In genomic region chr6:139374357-139375238, GRCh38 we compare ENCODE assay signal across 8 cellular contexts. TPM values are rescaled to one million over a fixed set of nuclear protein-coding genes. Genes with fewer than 3 reads are reported as not detected.
DNase-seq lines count a peak whose midpoint lies in the region; ATAC-seq and TF ChIP-seq lines count a peak whose summit lies in the region.

TSS of gene CITED2 (minus strand) at chr6:139374648. CDS start at chr6:139373944, 704 bp downstream.

- ATAC-seq in GM19023 (IDR thresholded peaks at IDR 0.05; ENCODE audit: unreplicated experiment) (peak; percentile 54), HG03280 (IDR thresholded peaks at IDR 0.05; ENCODE audit: unreplicated experiment) (peak; percentile 63)

- H3K27me3 ChIP-seq in kidney epithelial cell (ENCODE audit: control insufficient read depth, insufficient read depth, low read length), result no peaks in the 10 kb centered on the region

- peak; percentile 94 for DNase-seq in AG09309 (ENCODE audit: low read depth)
- DNase-seq in NCI-H446 treated with DMSO at 0.1 percent for 48 hours (lab: John Stamatoyannopoulos, UW), result peak; percentile 93
- DNase-seq in activated CD4-positive, CD25-positive, alpha-beta regulatory T cell treated with anti-CD3 and anti-CD28 coated beads, Interleukin-2, amount 50 U/mL, for 72 hours, result peak; percentile 89
- peak; percentile 52 to 85 for DNase-seq in cerebellar nuclear complex (lab: John Stamatoyannopoulos, UW)
- no peak for DNase-seq in kidney epithelial cell (ENCODE audit: low read depth)
- peak; percentile 89 for DNase-seq in stimulated activated CD4-positive, alpha-beta T cell treated with anti-CD3 and anti-CD28 coated beads, Interleukin-15, amount 100 ng/mL, for 24 hours

- H3K4me3 ChIP-seq in AG09309 (ENCODE audit: control insufficient read depth, low read depth, low read length) (peak within 1 kb of the TSS; percentile 66), kidney epithelial cell (ENCODE audit: low read depth, low read length) (peak within 1 kb of the TSS; percentile 74)

- TF ChIP-seq CTCF in AG09309 (IDR thresholded peaks at IDR 0.05; ENCODE audit: control insufficient read depth, insufficient read depth, low read depth, low read length, missing control alignments) (no peak), kidney epithelial cell (IDR thresholded peaks at IDR 0.05; ENCODE audit: insufficient read depth, low read length, poor library complexity, severe bottlenecking) (no peak)

- no peaks in the 10 kb centered on the region for H3K36me3 ChIP-seq in kidney epithelial cell (ENCODE audit: control insufficient read depth, insufficient read depth, low read length)

RNA-seq across cellular contexts. Expression of gene CITED2, which starts in this region (rescaled TPM):
- 74.2 and 97.9 TPM in 2 replicates for total RNA-seq in kidney epithelial cell
